Comparison of ENCODE assay signal across 24 cellular contexts in genomic region chr20:46631874-46632446, GRCh38. TPM values are rescaled to one million over a fixed set of nuclear protein-coding genes. Genes with fewer than 3 reads are reported as not detected.
DNase-seq lines count a peak whose midpoint lies in the region; ATAC-seq and TF ChIP-seq lines count a peak whose summit lies in the region.
"Had no signal": no experiment of that assay in that cellular context is flagged by ENCODE, and none has a peak within 500 bp of the region (broad histone marks: within the 10 kb centered on the region; RNA-seq: fewer than 3 reads in every experiment).

No MANE protein-coding gene starts in this region.

- H3K36me3 Mint-ChIP-seq in H9 (ENCODE audit: insufficient read depth in 1 of 3, low read depth in 3 of 3) = peaks cover 6 to 16% (median 15%) of the 10 kb centered on the region in 3 experiments

- H3K4me1 ChIP-seq in H9 (ENCODE audit: insufficient read depth, low read length) (no peaks in the 10 kb centered on the region; the same call in 1 of the 2 replicates), duodenal mucosa (ENCODE audit: control insufficient read depth in 1 of 2, insufficient read depth in 2 of 2, low read length in 2 of 2) (no peaks in the 10 kb centered on the region), right lobe of liver (peaks cover 0 to 11% (median 0%) of the 10 kb centered on the region in 4 donors), SK-N-SH (ENCODE audit: control insufficient read depth in 1 of 2, insufficient read depth in 2 of 2, low read depth in 1 of 2, low read length in 1 of 2) (no peaks in the 10 kb centered on the region)
- H3K4me1 ChIP-seq: BE2C, lower lobe of right lung, psoas muscle, thyroid gland had no signal

- H3K23ac ChIP-seq in H9 (ENCODE audit: insufficient read length, low read depth, low read length) = no peak overlapping the region

- H3K27me3 ChIP-seq in H9 (ENCODE audit: insufficient read depth, low read length) (no peaks in the 10 kb centered on the region), duodenal mucosa (ENCODE audit: control insufficient read depth in 1 of 2, insufficient read depth in 2 of 2, low read length in 2 of 2) (peaks cover 0 to 4% of the 10 kb centered on the region in 2 donors), right lobe of liver (no peaks in the 10 kb centered on the region), SK-N-SH (ENCODE audit: insufficient read depth) (no peaks in the 10 kb centered on the region)
- H3K27me3 ChIP-seq: BE2C, thyroid gland had no signal

- H3K4me2 ChIP-seq in H9 (ENCODE audit: insufficient read depth, insufficient read length, low read length) = no peak overlapping the region
- no peak overlapping the region for H3K4me2 ChIP-seq in SK-N-SH

- H3K36me3 ChIP-seq in duodenal mucosa (ENCODE audit: control insufficient read depth in 1 of 2, insufficient read depth in 2 of 2, low read length in 2 of 2) (no peaks in the 10 kb centered on the region), right lobe of liver (no peaks in the 10 kb centered on the region), SK-N-SH (replicated peaks in 1 of 2; ENCODE audit: control insufficient read depth in 1 of 2, insufficient read depth in 2 of 2, low read length in 1 of 2) (no peaks in the 10 kb centered on the region)
- H3K36me3 ChIP-seq: BE2C, lower lobe of right lung, thyroid gland had no signal

- POLR2A ChIA-PET in SK-N-SH (lab: Yijun Ruan, JAX) = no interaction called here

- ATAC-seq in right lobe of liver = peak; percentile 55 to 82 (median 72)
- no peak for ATAC-seq in HG02588 (IDR thresholded peaks at IDR 0.05; ENCODE audit: unreplicated experiment)
- no peak for ATAC-seq in GM19452 (IDR thresholded peaks at IDR 0.05; ENCODE audit: unreplicated experiment)
- ATAC-seq: HCT116, Panc1, psoas muscle had no signal

- H2BK15ac ChIP-seq in H9 (ENCODE audit: low read depth, low read length) = 0 out of 2 replicates have a peak overlapping the region, but pooled peaks have one; percentile 31

- no peak overlapping the region for H3K4me3 ChIP-seq in duodenal mucosa (ENCODE audit: low read depth in 1 of 2, low read length in 2 of 2)
- H3K4me3 ChIP-seq in right lobe of liver = no peak overlapping the region
- no peak overlapping the region for H3K4me3 ChIP-seq in SK-N-SH (ENCODE audit: low read depth in 2 of 2, low read length in 1 of 2)
- H3K4me3 ChIP-seq: lower lobe of right lung, psoas muscle, thyroid gland had no signal

- no CpG with 5 or more reads among the region's 7 CpGs for WGBS in H9 (ENCODE audit: extremely low coverage, insufficient read length, low lambda C conversion rate)
- WGBS in right lobe of liver (ENCODE audit: insufficient coverage, low coverage, low lambda C conversion rate, missing lambda C conversion rate) = 87% methylated on average over 6 of the region's 7 CpGs
- 43% methylated on average over 7 of the region's 7 CpGs for WGBS in SK-N-SH (ENCODE audit: low lambda C conversion rate)

- no peaks in the 10 kb centered on the region for H3F3A ChIP-seq in SK-N-SH (replicated peaks; ENCODE audit: insufficient read depth)

- peaks cover 27 to 31% of the 10 kb centered on the region in 2 experiments for H3K4me1 Mint-ChIP-seq in H9
- H3K4me1 Mint-ChIP-seq: activated B cell treated with CpG ODN at 0.5 μM for 24 hours had no signal

- H4K8ac ChIP-seq in H9 (replicated peaks; ENCODE audit: insufficient read length, low read depth, low read length) = no peak overlapping the region

- H3K79me1 ChIP-seq in H9 (ENCODE audit: insufficient read depth, low read depth, low read length, poor library complexity, severe bottlenecking) = no peaks in the 10 kb centered on the region

- CTCF ChIA-PET in SK-N-SH (lab: Yijun Ruan, JAX) = interaction anchor here (1.3 to 1.4 kb wide), 2 partner anchors 20 to 49 kb away, joined by 3 read pairs; partner anchors contain the start of gene SLC13A3

- peaks cover 3% of the 10 kb centered on the region; the same call in 1 of the 2 replicates for H3K27me3 Mint-ChIP-seq in H9 (ENCODE audit: low read depth)

- no peak overlapping the region for H3K56ac ChIP-seq in H9 (ENCODE audit: insufficient read length, low read depth, low read length)

- H3K23me2 ChIP-seq in H9 (ENCODE audit: insufficient read length, low read depth, low read length, poor library complexity, severe bottlenecking) = no peaks in the 10 kb centered on the region

- no peaks in the 10 kb centered on the region for H3K9me2 ChIP-seq in SK-N-SH

- no peak overlapping the region for H2BK120ac ChIP-seq in H9 (ENCODE audit: low read depth, low read length, poor library complexity, severe bottlenecking)

- TF ChIP-seq CTCF in H9 (conservative IDR thresholded peaks at IDR 0.05) = no peak
- no peak for TF ChIP-seq CTCF in right lobe of liver (IDR thresholded peaks at IDR 0.05)
- no peak for TF ChIP-seq CTCF in SK-N-SH (IDR thresholded peaks at IDR 0.05)

- H3K27ac ChIP-seq in H9 (ENCODE audit: insufficient read length, low read depth, low read length) (no peak overlapping the region), duodenal mucosa (ENCODE audit: low read depth, low read length) (peak overlapping the region; percentile 35), right lobe of liver (peak overlapping the region in 1 of 3 donors; percentile 29), SK-N-SH (ENCODE audit: low read depth in 2 of 2, low read length in 1 of 2) (no peak overlapping the region)
- H3K27ac ChIP-seq: lower lobe of right lung, psoas muscle, thyroid gland had no signal

- no peak for TF ChIP-seq RAD21 in SK-N-SH (IDR thresholded peaks at IDR 0.05; ENCODE audit: low read length)

- H3K14ac ChIP-seq in H9 (ENCODE audit: insufficient read depth, low read length) = peak overlapping the region; percentile 85

- peak overlapping the region in 1 of 3 experiments; percentile 58; a peak in 3 of 7 replicates for H3K27ac Mint-ChIP-seq in H9
- H3K27ac Mint-ChIP-seq: activated B cell treated with CpG ODN at 0.5 μM for 24 hours had no signal

- H2AFZ ChIP-seq in H9 (ENCODE audit: low read length) (no peak overlapping the region), SK-N-SH (ENCODE audit: low read depth) (no peak overlapping the region)

- no peak overlapping the region for H3K4ac ChIP-seq in H9 (ENCODE audit: low read depth, low read length)

- intact Hi-C loops in right lobe of liver (cut with DNase I) = no loop called here

- H3K9ac ChIP-seq in H9 (ENCODE audit: extremely low read depth, insufficient read length, low read length) = no peak overlapping the region
- no peak overlapping the region for H3K9ac ChIP-seq in duodenal mucosa (ENCODE audit: low read depth in 1 of 2, low read length in 2 of 2)
- no peak overlapping the region for H3K9ac ChIP-seq in SK-N-SH

- H4K5ac ChIP-seq in H9 (ENCODE audit: insufficient read length, low read depth, low read length) = no peak overlapping the region

- no peaks in the 10 kb centered on the region for H3K79me2 ChIP-seq in H9 (ENCODE audit: insufficient read depth, low read length)
- H3K79me2 ChIP-seq in SK-N-SH (ENCODE audit: insufficient read depth) = no peaks in the 10 kb centered on the region

- no peak for TF ChIP-seq POLR2A in right lobe of liver (IDR thresholded peaks at IDR 0.05)

- no peak for TF ChIP-seq EP300 in SK-N-SH (IDR thresholded peaks at IDR 0.05; ENCODE audit: borderline replicate concordance in 1 of 2, low read depth in 1 of 2, low read length in 1 of 2)

- DNase-seq in H9 = no peak
- peak in 2 of 3 donors; percentile 60 to 67 for DNase-seq in right lobe of liver
- peak; percentile 59 for DNase-seq in putamen (ENCODE audit: low spot score)
- no peak for DNase-seq in NCI-H748 treated with DMSO at 0.1 percent for 48 hours (lab: John Stamatoyannopoulos, UW)
- DNase-seq in SK-N-SH = no peak
- DNase-seq: activated B cell treated with CpG ODN at 0.5 μM for 24 hours; activated CD4-positive, alpha-beta T cell treated with anti-CD3 and anti-CD28 coated beads, Interleukin-2, amount 50 U/mL, for 1 hour; activated naive CD4-positive, alpha-beta T cell treated with anti-CD3 and anti-CD28 coated beads, Interleukin-2, amount 50 U/mL, for 16 hours; BE2C; DMS53; NCI-H1105; NCI-H2029; NCI-H526 treated with DMSO at 0.1 percent for 48 hours; psoas muscle; SHP77; stimulated activated naive CD8-positive, alpha-beta T cell treated with anti-CD3 and anti-CD28 coated beads, Interleukin-15, Interleukin-2, amounts not matched to agents 100 U/mL and 50 U/mL, for 24 hours; T1000; thyroid gland had no signal

- no peaks in the 10 kb centered on the region for H3K9me3 ChIP-seq in H9 (ENCODE audit: control insufficient read depth, low read depth, low read length)
- H3K9me3 ChIP-seq in duodenal mucosa (ENCODE audit: control insufficient read depth in 1 of 2, low read length in 2 of 2) = peaks cover 0 to 4% of the 10 kb centered on the region in 2 donors
- no peaks in the 10 kb centered on the region for H3K9me3 ChIP-seq in right lobe of liver
- H3K9me3 ChIP-seq in SK-N-SH = no peaks in the 10 kb centered on the region
- H3K9me3 ChIP-seq: BE2C, thyroid gland had no signal

- H2AK5ac ChIP-seq in H9 (ENCODE audit: insufficient read length, low read length) = no peak overlapping the region

- no peak overlapping the region for H3K18ac ChIP-seq in H9 (ENCODE audit: insufficient read length, low read depth, low read length)

- H4K20me1 ChIP-seq in H9 (ENCODE audit: control insufficient read depth, insufficient read depth, insufficient read length) = no peaks in the 10 kb centered on the region
- no peaks in the 10 kb centered on the region for H4K20me1 ChIP-seq in SK-N-SH (ENCODE audit: insufficient read depth)

- H3T11ph ChIP-seq in H9 (ENCODE audit: low read length) = no peak overlapping the region

- peaks cover 9 to 12% of the 10 kb centered on the region in 2 experiments; a peak in 4 of 5 replicates for H3K9me3 Mint-ChIP-seq in H9

- no peak overlapping the region for H2BK20ac ChIP-seq in H9 (ENCODE audit: low read depth, low read length, poor library complexity, severe bottlenecking)

- no peak overlapping the region for H4K91ac ChIP-seq in H9 (ENCODE audit: insufficient read length, low read depth, low read length)

- H3K4me3 Mint-ChIP-seq in H9 = no peak overlapping the region
- H3K4me3 Mint-ChIP-seq: activated B cell treated with CpG ODN at 0.5 μM for 24 hours had no signal

- H2BK5ac ChIP-seq in H9 (ENCODE audit: insufficient read length, low read length) = no peak overlapping the region

- no peak overlapping the region for H2BK12ac ChIP-seq in H9 (ENCODE audit: insufficient read length, low read depth, low read length)

TF ChIP-seq in SK-N-SH, 30 proteins besides CTCF, POLR2A, EP300 and RAD21 (continues in another document):
- TF ChIP-seq FOXM1 (IDR thresholded peaks at IDR 0.05; ENCODE audit: low read depth) = no peak

RNA-seq across cellular contexts. Expression of gene SLC13A3, which starts 19.3 kb away (rescaled TPM):
- total RNA-seq in H9 (2021) (15.2 and 17.5 TPM in 2 replicates), right lobe of liver (10 to 100 TPM in 3 of 6 experiments, 1 to 10 TPM in 3; 3.7 to 14.6 (median 9.3) TPM)
- 0.10 and 0.21 TPM in 2 replicates for polyA plus RNA-seq in SK-N-SH (2012; rRNA removed)
- polyA plus RNA-seq in SK-N-SH (2012; cell fraction: cytosol; rRNA removed) = 0.04 and 0.18 TPM in 2 replicates
- polyA plus RNA-seq in SK-N-SH (2012; cell fraction: nucleus; rRNA removed) = 0.80 and 0.86 TPM in 2 replicates

RNA-seq across cellular contexts. Expression of gene TP53RK, which starts 57.3 kb away (rescaled TPM):
- total RNA-seq in H9 (2021) = 21.1 and 21.5 TPM in 2 replicates
- total RNA-seq in right lobe of liver = 1 to 10 TPM; 3.1 to 10.0 (median 5.2) TPM
- 5.4 and 5.5 TPM in 2 replicates for polyA plus RNA-seq in SK-N-SH (2012; rRNA removed)
- polyA plus RNA-seq in SK-N-SH (2012; cell fraction: cytosol; rRNA removed) = 5.6 and 6.5 TPM in 2 replicates
- 3.5 TPM in 2 replicates for polyA plus RNA-seq in SK-N-SH (2012; cell fraction: nucleus; rRNA removed)

Comparison
In these comparisons a context has a peak if more than half of its experiments do, and no peak if none do; other contexts are left out.
1. DNase-seq: peak in right lobe of liver (2 of 3) and putamen (single experiment); none in H9 (single experiment), NCI-H748 treated with DMSO at 0.1 percent for 48 hours (single experiment) and SK-N-SH (single experiment).
2. ATAC-seq: peak in right lobe of liver (4 of 4); none in HG02588 (single experiment) and GM19452 (single experiment).